In genomic region chr15:100115711-100116090, GRCh38 we compare ENCODE assay signal across 15 cellular contexts.
DNase-seq lines count a peak whose midpoint lies in the region; ATAC-seq and TF ChIP-seq lines count a peak whose summit lies in the region.
"Had no signal": no experiment of that assay in that cellular context is flagged by ENCODE, and none has a peak within 500 bp of the region (broad histone marks: within the 10 kb centered on the region; RNA-seq: fewer than 3 reads in every experiment).

No MANE protein-coding gene starts in this region.

- peaks cover 24% of the 10 kb centered on the region for H3K36me3 Mint-ChIP-seq in T-cell

- no peaks in the 10 kb centered on the region for H3K79me2 ChIP-seq in smooth muscle cell (ENCODE audit: low read depth)

- H3K4me3 ChIP-seq in ascending aorta, result no peak overlapping the region
- H3K4me3 ChIP-seq in fibroblast of villous mesenchyme (ENCODE audit: low read depth, low read length), result no peak overlapping the region
- no peak overlapping the region for H3K4me3 ChIP-seq in smooth muscle cell
- H3K4me3 ChIP-seq: lung had no signal

- no peak overlapping the region for H3K9ac ChIP-seq in smooth muscle cell (ENCODE audit: low read depth)

- H3K27ac ChIP-seq in ascending aorta (peak overlapping the region; percentile 90 to 96), smooth muscle cell (ENCODE audit: low read depth) (no peak overlapping the region)

- H3K4me1 ChIP-seq in ascending aorta, result peaks cover 38 to 48% of the 10 kb centered on the region in 2 donors
- H3K4me1 ChIP-seq in smooth muscle cell (ENCODE audit: low read depth), result peaks cover 20% of the 10 kb centered on the region

- H3K36me3 ChIP-seq in ascending aorta (no peaks in the 10 kb centered on the region), smooth muscle cell (ENCODE audit: low read depth) (no peaks in the 10 kb centered on the region)

- H3K4me1 Mint-ChIP-seq in T-cell, result peaks cover 21 to 42% (median 25%) of the 10 kb centered on the region in 3 donors

- H3K27me3 Mint-ChIP-seq in T-cell, result no peaks in the 10 kb centered on the region
- H3K27me3 Mint-ChIP-seq: activated CD4-positive, alpha-beta T cell treated with anti-CD3 and anti-CD28 coated beads, Interleukin-2, amount 10 ng/mL, durations not matched to agents 7 days and 5 days; CD8-positive, alpha-beta memory T cell had no signal

- TF ChIP-seq CTCF in ascending aorta (IDR thresholded peaks at IDR 0.05) (no peak), fibroblast of villous mesenchyme (IDR thresholded peaks at IDR 0.05; ENCODE audit: insufficient read depth, low read depth, low read length) (no peak), smooth muscle cell (IDR thresholded peaks at IDR 0.05; ENCODE audit: borderline replicate concordance, insufficient read depth, poor library complexity, severe bottlenecking) (no peak)

- DNase-seq in LHCN-M2 (ENCODE audit: low read depth) (peak; percentile 45), ascending aorta (ENCODE audit: low spot score in 2 of 2) (no peak), fibroblast of villous mesenchyme (ENCODE audit: low read depth) (peak; percentile 29), smooth muscle cell (lab: John Stamatoyannopoulos, UW; ENCODE audit: unreplicated experiment) (no peak), T-cell (no peak), T-helper 9 cell (no peak)
- DNase-seq: activated CD4-positive, alpha-beta T cell treated with anti-CD3 and anti-CD28 coated beads, Interleukin-2, amount 10 ng/mL, durations not matched to agents 7 days and 5 days; CD8-positive, alpha-beta memory T cell; NCI-H345; OCI-M1; T-helper 2 cell had no signal

- H4K20me1 ChIP-seq in smooth muscle cell (ENCODE audit: low read depth), result no peaks in the 10 kb centered on the region

- peaks cover 0 to 12% (median 3%) of the 10 kb centered on the region in 3 donors for H3K9me3 Mint-ChIP-seq in T-cell

- no peak for ATAC-seq in T-cell (replicated peaks in 1 of 4)
- no peak for ATAC-seq in HG03469 (IDR thresholded peaks at IDR 0.05; ENCODE audit: unreplicated experiment)
- ATAC-seq: HCT116 had no signal

- 86% methylated on average over 6 of the region's 6 CpGs for WGBS in smooth muscle cell (ENCODE audit: low lambda C conversion rate)

- peak overlapping the region in 1 of 2 donors; percentile 43 for H3K27ac Mint-ChIP-seq in T-cell
- H3K27ac Mint-ChIP-seq: activated CD4-positive, alpha-beta T cell treated with anti-CD3 and anti-CD28 coated beads, Interleukin-2, amount 10 ng/mL, durations not matched to agents 7 days and 5 days; activated T-helper 1 cell treated with anti-CD3 and anti-CD28 coated beads, Interleukin-12 subunit alpha, Interleukin-12 subunit beta, Interleukin-2, Interleukin-4 antibody, amounts not matched to agents 30 ng/mL and 10 ng/mL and 1 ng/mL, durations not matched to agents 14 hours and 24 hours and 36 hours had no signal

- H3K9me3 ChIP-seq in ascending aorta (peaks cover 0 to 2% of the 10 kb centered on the region in 2 donors), smooth muscle cell (replicated peaks; ENCODE audit: low read depth) (no peaks in the 10 kb centered on the region)

- peak overlapping the region; percentile 83 for H3K4me2 ChIP-seq in smooth muscle cell

- POLR2A ChIA-PET in T-cell (lab: Charles Lee), result no interaction called here

- CTCF ChIA-PET in T-cell (lab: Charles Lee), result interaction anchor here in 1 of 2 donors (0.7 kb wide), 1 partner anchor 9 kb away, joined by 5 read pairs; no protein-coding TSS in a partner anchor

- no peak overlapping the region for H2AFZ ChIP-seq in smooth muscle cell (ENCODE audit: low read depth)

- H3K27me3 ChIP-seq in ascending aorta, result no peaks in the 10 kb centered on the region
- no peaks in the 10 kb centered on the region for H3K27me3 ChIP-seq in smooth muscle cell (ENCODE audit: low read depth)

- H3K4me3 Mint-ChIP-seq in T-cell, result no peak overlapping the region
- H3K4me3 Mint-ChIP-seq: activated CD4-positive, alpha-beta T cell treated with anti-CD3 and anti-CD28 coated beads, Interleukin-2, amount 10 ng/mL, durations not matched to agents 7 days and 5 days; activated T-helper 1 cell treated with anti-CD3 and anti-CD28 coated beads, Interleukin-12 subunit alpha, Interleukin-12 subunit beta, Interleukin-2, Interleukin-4 antibody, amounts not matched to agents 30 ng/mL and 10 ng/mL and 1 ng/mL, durations not matched to agents 14 hours and 24 hours and 36 hours; CD8-positive, alpha-beta memory T cell had no signal

- H3F3A ChIP-seq in smooth muscle cell (ENCODE audit: low read depth), result peaks cover 21% of the 10 kb centered on the region

- intact Hi-C loops in ascending aorta (cut with DNase I), result loop anchor here (2.0 kb wide), 1 partner anchor 227 kb away; no protein-coding TSS in a partner anchor

Comparison
In these comparisons a context has a peak if more than half of its experiments do, and no peak if none do; other contexts are left out.
1. DNase-seq: peak in LHCN-M2 (single experiment) and fibroblast of villous mesenchyme (single experiment); none in ascending aorta (0 of 2), smooth muscle cell (single experiment), T-cell (0 of 34) and T-helper 9 cell (single experiment).